20 cellular contexts compared by ENCODE assay signal in genomic region chr12:107485731-107486130, GRCh38.
"Had no signal": no experiment of that assay in that cellular context is flagged by ENCODE, and none has a peak within 500 bp of the region (broad histone marks: within the 10 kb centered on the region; RNA-seq: fewer than 3 reads in every experiment).

No MANE protein-coding gene starts in this region.

- H3K27me3 Mint-ChIP-seq: activated T-cell treated with anti-CD3 and anti-CD28 coated beads, Interleukin-2, amount 50 U/mL, for 24 hours had no signal

- DNase-seq: activated CD4-positive, alpha-beta memory T cell treated with anti-CD3 and anti-CD28 coated beads, Interleukin-2, amount 10 ng/mL, durations not matched to agents 7 days and 5 days; activated CD4-positive, alpha-beta T cell treated with anti-CD3 and anti-CD28 coated beads for 4 hours; activated naive CD4-positive, alpha-beta T cell treated with anti-CD3 and anti-CD28 coated beads, Interleukin-2, amount 50 U/mL, for 16 hours; activated T-cell treated with anti-CD3 and anti-CD28 coated beads, Interleukin-2, amount 50 U/mL, for 24 hours; amygdala; body of pancreas; central memory CD4-positive, alpha-beta T cell; effector CD8-positive, alpha-beta T cell; esophagus squamous epithelium; foreskin melanocyte; head of caudate nucleus; pancreas; stimulated activated CD4-positive, alpha-beta T cell treated with anti-CD3 and anti-CD28 coated beads, Interleukin-4, amount 100 ng/mL, for 1 hour; stimulated activated naive B cell treated with anti-CD40 and anti-IgM and Interleukin-4, amounts not matched to agents 10 μg/mL and 1 μg/mL and 100 μg/mL, for 72 hours; T-helper 2 cell; transverse colon had no signal

- H3K36me3 ChIP-seq: esophagus squamous epithelium, pancreas, transverse colon, vagina had no signal

- ATAC-seq: body of pancreas; stimulated activated naive B cell treated with anti-CD40 and anti-IgM and Interleukin-4, amounts not matched to agents 10 μg/mL and 1 μg/mL and 100 μg/mL, for 72 hours; WTC11 had no signal

- H3K9me3 ChIP-seq: body of pancreas, esophagus squamous epithelium, pancreas, transverse colon, vagina had no signal

- H3K9me3 Mint-ChIP-seq: activated CD4-positive, alpha-beta memory T cell treated with anti-CD3 and anti-CD28 coated beads, Interleukin-2, amount 10 ng/mL, durations not matched to agents 7 days and 5 days; activated T-cell treated with anti-CD3 and anti-CD28 coated beads, Interleukin-2, amount 50 U/mL, for 24 hours; mesothelial cell of epicardium; stimulated activated naive B cell treated with anti-CD40 and anti-IgM and Interleukin-4, amounts not matched to agents 10 μg/mL and 1 μg/mL and 100 μg/mL, for 72 hours; WTC11 had no signal

- H3K4me3 Mint-ChIP-seq: activated CD4-positive, alpha-beta memory T cell treated with anti-CD3 and anti-CD28 coated beads, Interleukin-2, amount 10 ng/mL, durations not matched to agents 7 days and 5 days; activated T-cell treated with anti-CD3 and anti-CD28 coated beads, Interleukin-2, amount 50 U/mL, for 24 hours; mesothelial cell of epicardium; stimulated activated naive B cell treated with anti-CD40 and anti-IgM and Interleukin-4, amounts not matched to agents 10 μg/mL and 1 μg/mL and 100 μg/mL, for 72 hours; WTC11 had no signal

- H3K27me3 ChIP-seq: body of pancreas, esophagus squamous epithelium, pancreas, transverse colon, vagina had no signal

- H3K4me3 ChIP-seq: body of pancreas, esophagus squamous epithelium, lung, pancreas, transverse colon, vagina had no signal

- H3K27ac ChIP-seq: body of pancreas, esophagus squamous epithelium, pancreas, transverse colon, vagina had no signal

- H3K27ac Mint-ChIP-seq: activated CD4-positive, alpha-beta memory T cell treated with anti-CD3 and anti-CD28 coated beads, Interleukin-2, amount 10 ng/mL, durations not matched to agents 7 days and 5 days; activated T-cell treated with anti-CD3 and anti-CD28 coated beads, Interleukin-2, amount 50 U/mL, for 24 hours; mesothelial cell of epicardium; stimulated activated naive B cell treated with anti-CD40 and anti-IgM and Interleukin-4, amounts not matched to agents 10 μg/mL and 1 μg/mL and 100 μg/mL, for 72 hours; WTC11 had no signal

- H3K4me1 ChIP-seq: pancreas, vagina had no signal

- H3K4me1 Mint-ChIP-seq: activated CD4-positive, alpha-beta memory T cell treated with anti-CD3 and anti-CD28 coated beads, Interleukin-2, amount 10 ng/mL, durations not matched to agents 7 days and 5 days; mesothelial cell of epicardium; WTC11 had no signal

- H3K36me3 Mint-ChIP-seq: mesothelial cell of epicardium; stimulated activated naive B cell treated with anti-CD40 and anti-IgM and Interleukin-4, amounts not matched to agents 10 μg/mL and 1 μg/mL and 100 μg/mL, for 72 hours; WTC11 had no signal
